ENCODE assay signal across 8 cellular contexts in genomic region chr22:37634505-37635002, GRCh38. TPM values are rescaled to one million over a fixed set of nuclear protein-coding genes. Genes with fewer than 3 reads are reported as not detected.
A peak's percentile ranks its signal among the peaks of the same experiment; 100 is the strongest.
DNase-seq lines count a peak whose midpoint lies in the region; ATAC-seq and TF ChIP-seq lines count a peak whose summit lies in the region.

No MANE protein-coding gene starts in this region.

- H3K27me3 ChIP-seq in HUES48 (ENCODE audit: control insufficient read depth, insufficient read depth, low read length) (no peaks in the 10 kb centered on the region), mesendoderm (ENCODE audit: insufficient read depth, low read length, poor library complexity) (no peaks in the 10 kb centered on the region)

- H2BK120ac ChIP-seq in mesendoderm (ENCODE audit: low read depth, low read length), result no peak overlapping the region

- H3K4me3 ChIP-seq in AG04449 (ENCODE audit: low read depth, low read length) (no peak overlapping the region), HUES48 (ENCODE audit: low read depth, low read length) (peak overlapping the region; percentile 42; the same call in 1 of the 2 replicates), astrocyte of the cerebellum (ENCODE audit: low read depth, low read length) (no peak overlapping the region), mesendoderm (ENCODE audit: low read length) (no peak overlapping the region)

- CTCF ChIA-PET in AG04449 (lab: Yijun Ruan, JAX), result interaction anchor here (1.1 to 29.4 kb wide), 12 partner anchors 4 to 157 kb away, joined by 3 to 454 read pairs (median 6); partner anchors contain the start of genes LGALS1, NOL12, PDXP and SH3BP1

- no peaks in the 10 kb centered on the region for H3K79me1 ChIP-seq in mesendoderm (ENCODE audit: low read length)

- no peaks in the 10 kb centered on the region for H3K9me3 ChIP-seq in HUES48 (ENCODE audit: control insufficient read depth, insufficient read depth, low read length)

- no peak overlapping the region for H3K4ac ChIP-seq in mesendoderm (ENCODE audit: low read depth, low read length)

- DNase-seq in AG04449 (ENCODE audit: low read depth, low spot score) (no peak), astrocyte of the cerebellum (ENCODE audit: low read depth) (no peak), mesendoderm (peak; percentile 31), OCI-M2 (lab: John Stamatoyannopoulos, UW; ENCODE audit: unreplicated experiment) (no peak), NCI-H510A (lab: John Stamatoyannopoulos, UW) (no peak)

- H3K79me2 ChIP-seq in mesendoderm (ENCODE audit: control insufficient read depth, insufficient read depth, low read length), result no peaks in the 10 kb centered on the region

- H3K4me1 ChIP-seq in HUES48 (ENCODE audit: control insufficient read depth, insufficient read depth, low read length) (peaks cover 34% of the 10 kb centered on the region), mesendoderm (ENCODE audit: control insufficient read depth, low read depth, low read length) (peaks cover 14% of the 10 kb centered on the region)

- H2AK5ac ChIP-seq in mesendoderm (ENCODE audit: low read length), result no peak overlapping the region

- TF ChIP-seq CTCF in AG04449 (IDR thresholded peaks at IDR 0.05; ENCODE audit: insufficient read depth, low read length, missing control alignments) (peak; percentile 32), astrocyte of the cerebellum (IDR thresholded peaks at IDR 0.05; ENCODE audit: low read depth, low read length, missing control alignments) (peak; percentile 42)

- peaks cover 23% of the 10 kb centered on the region; the same call in 1 of the 2 replicates for H3K36me3 ChIP-seq in HUES48 (ENCODE audit: control insufficient read depth, insufficient read depth, low read length)
- no peaks in the 10 kb centered on the region for H3K36me3 ChIP-seq in mesendoderm (ENCODE audit: control insufficient read depth, insufficient read depth, low read length)

- no peak overlapping the region for H2BK5ac ChIP-seq in mesendoderm (ENCODE audit: low read length)

- no peak overlapping the region for H3K18ac ChIP-seq in mesendoderm (ENCODE audit: low read length)

- in situ Hi-C loops in astrocyte of the cerebellum (cut with HindIII; ENCODE audit: low sequenced_read_pairs), result no loop called here

- H3K9ac ChIP-seq in HUES48 (ENCODE audit: low read depth, low read length) (peak overlapping the region; percentile 8; the same call in 1 of the 2 replicates), mesendoderm (ENCODE audit: low read length) (peak overlapping the region; percentile 39)

- POLR2A ChIA-PET in AG04449 (lab: Yijun Ruan, JAX), result interaction anchor here (0.7 to 4.7 kb wide), 4 partner anchors 26 to 51 kb away, joined by 3 to 28 read pairs (median 12); partner anchors contain the start of genes GGA1, LGALS1 and NOL12

- H3K56ac ChIP-seq in mesendoderm (ENCODE audit: low read length), result peak overlapping the region; percentile 86

- no peak overlapping the region for H4K5ac ChIP-seq in mesendoderm (ENCODE audit: low read length)

- no CpG with 5 or more reads among the region's 6 CpGs for WGBS in mesendoderm (ENCODE audit: extremely low coverage, insufficient coverage, low lambda C conversion rate)

- no peak overlapping the region for H2BK15ac ChIP-seq in mesendoderm (replicated peaks; ENCODE audit: low read depth)

- no peak overlapping the region for H4K8ac ChIP-seq in mesendoderm (ENCODE audit: low read depth, low read length)

- H3K23ac ChIP-seq in mesendoderm (ENCODE audit: low read length), result no peak overlapping the region

- H3K4me2 ChIP-seq in mesendoderm (ENCODE audit: low read length), result no peak overlapping the region

- peak overlapping the region; percentile 57 for H3K27ac ChIP-seq in HUES48 (ENCODE audit: low read depth, low read length)
- peak overlapping the region; percentile 52 for H3K27ac ChIP-seq in mesendoderm (ENCODE audit: low read depth, low read length)

- ATAC-seq in HG03196 (IDR thresholded peaks at IDR 0.05; ENCODE audit: unreplicated experiment), result no peak
- no peak for ATAC-seq in esophagus mucosa

RNA-seq across cellular contexts. Expression of gene SH3BP1, which starts 4.9 kb away (rescaled TPM):
- polyA plus RNA-seq in mesendoderm (2013, experiment 1 of 2), result 19.3 TPM
- polyA plus RNA-seq in mesendoderm (2013, experiment 2 of 2), result 19.6 TPM
- 40.2 TPM for total RNA-seq in esophagus mucosa

RNA-seq across cellular contexts. Expression of gene PDXP, which starts 24.0 kb away (rescaled TPM):
- 20.0 TPM for polyA plus RNA-seq in mesendoderm (2013, experiment 1 of 2)
- 20.2 TPM for polyA plus RNA-seq in mesendoderm (2013, experiment 2 of 2)
- total RNA-seq in esophagus mucosa, result 2.5 TPM

RNA-seq across cellular contexts. Expression of gene GGA1, which starts 25.9 kb away (rescaled TPM):
- 23.0 TPM for polyA plus RNA-seq in mesendoderm (2013, experiment 1 of 2)
- 23.5 TPM for polyA plus RNA-seq in mesendoderm (2013, experiment 2 of 2)
- total RNA-seq in esophagus mucosa, result 28.4 TPM

RNA-seq across cellular contexts. Expression of gene LGALS1, which starts 40.9 kb away (rescaled TPM):
- polyA plus RNA-seq in mesendoderm (2013, experiment 1 of 2), result 18.5 TPM
- 18.7 TPM for polyA plus RNA-seq in mesendoderm (2013, experiment 2 of 2)
- total RNA-seq in esophagus mucosa, result 55.5 TPM

RNA-seq across cellular contexts. Expression of gene NOL12, which starts 51.6 kb away (rescaled TPM):
- 36.8 TPM for polyA plus RNA-seq in mesendoderm (2013, experiment 1 of 2)
- 36.3 TPM for polyA plus RNA-seq in mesendoderm (2013, experiment 2 of 2)
- 32.8 TPM for total RNA-seq in esophagus mucosa
